ENCODE assay signal across 7 cellular contexts in the genomic region with DNA sequence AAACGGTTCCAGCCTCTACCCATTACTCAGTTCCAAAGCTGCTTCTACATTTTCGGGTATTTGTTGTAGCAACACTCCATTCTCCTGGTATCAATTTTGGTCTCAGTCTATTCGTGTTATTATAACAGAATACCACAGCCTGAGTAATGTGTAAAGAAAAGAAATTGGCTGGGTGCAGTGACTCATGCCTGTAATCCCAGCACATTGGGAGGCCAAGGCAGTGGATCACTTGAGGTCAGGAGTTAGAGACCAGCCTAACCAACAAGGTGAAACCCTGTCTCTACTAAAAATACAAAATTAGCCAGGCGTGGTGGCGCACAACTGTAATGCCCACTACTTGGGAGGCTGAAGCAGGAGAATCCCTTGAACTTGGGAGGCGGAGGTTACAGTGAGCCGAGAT.
DNase-seq lines count a peak whose midpoint lies in the region; ATAC-seq and TF ChIP-seq lines count a peak whose summit lies in the region.
"Not testable (repeated sequence)": the region's sequence is repeated elsewhere in the genome, so short reads cannot be mapped to it uniquely, and the experiment has no call there.

No MANE protein-coding gene starts in this region.

- not testable (repeated sequence) for H3K4me3 ChIP-seq in fibroblast of mammary gland (ENCODE audit: control insufficient read depth, low read depth, low read length); kidney epithelial cell (ENCODE audit: low read depth, low read length); retinal pigment epithelial cell (ENCODE audit: low read length)

- not testable (repeated sequence) for H3K27me3 Mint-ChIP-seq in activated T-cell treated with anti-CD3 and anti-CD28 coated beads, Interleukin-2, amount 50 U/mL, for 72 hours (ENCODE audit: low read depth); MCF 10A (ENCODE audit: insufficient read depth, unreplicated experiment)

- H3K4me3 Mint-ChIP-seq in activated T-cell treated with anti-CD3 and anti-CD28 coated beads, Interleukin-2, amount 50 U/mL, for 72 hours; MCF 10A (ENCODE audit: unreplicated experiment): not testable (repeated sequence)

- not testable (repeated sequence) for H3K36me3 Mint-ChIP-seq in activated T-cell treated with anti-CD3 and anti-CD28 coated beads, Interleukin-2, amount 50 U/mL, for 72 hours (ENCODE audit: insufficient read depth in 2 of 2); MCF 10A (ENCODE audit: insufficient read depth, unreplicated experiment)

- intact Hi-C loops in MCF 10A (cut with micrococcal nuclease), result not testable (repeated sequence)

- H3K36me3 ChIP-seq in kidney epithelial cell (ENCODE audit: control insufficient read depth, insufficient read depth, low read length), result not testable (repeated sequence)

- CTCF ChIA-PET in MCF 10A (lab: Yijun Ruan, JAX), result not testable (repeated sequence)

- TF ChIP-seq CTCF in MCF 10A (IDR thresholded peaks at IDR 0.05; ENCODE audit: unreplicated experiment); fibroblast of mammary gland (conservative IDR thresholded peaks at IDR 0.05; ENCODE audit: control insufficient read depth, insufficient read depth, low read depth, low read length); kidney epithelial cell (IDR thresholded peaks at IDR 0.05; ENCODE audit: insufficient read depth, low read length, poor library complexity, severe bottlenecking); retinal pigment epithelial cell (conservative IDR thresholded peaks at IDR 0.05; ENCODE audit: low read depth, low read length): not testable (repeated sequence)

- H3K9me3 Mint-ChIP-seq in activated T-cell treated with anti-CD3 and anti-CD28 coated beads, Interleukin-2, amount 50 U/mL, for 72 hours; MCF 10A (ENCODE audit: unreplicated experiment): not testable (repeated sequence)

- DNase-seq in ELR (ENCODE audit: low read depth) (peak; percentile 60), M059J (ENCODE audit: low read depth) (peak; percentile 95), MCF 10A (ENCODE audit: unreplicated experiment) (peak; percentile 35), fibroblast of mammary gland (ENCODE audit: low read depth) (peak; percentile 43), kidney epithelial cell (ENCODE audit: low read depth) (peak; percentile 28), retinal pigment epithelial cell (ENCODE audit: low read depth) (peak; percentile 2)
- DNase-seq in activated T-cell treated with anti-CD3 and anti-CD28 coated beads, Interleukin-2, amount 50 U/mL, for 72 hours, result peak in 1 of 2 donors; percentile 14

- peak overlapping the region; percentile 20 for H3K27ac Mint-ChIP-seq in activated T-cell treated with anti-CD3 and anti-CD28 coated beads, Interleukin-2, amount 50 U/mL, for 72 hours
- not testable (repeated sequence) for H3K27ac Mint-ChIP-seq in MCF 10A (ENCODE audit: low read depth, unreplicated experiment)

- H3K27me3 ChIP-seq in kidney epithelial cell (ENCODE audit: control insufficient read depth, insufficient read depth, low read length), result not testable (repeated sequence)

- BruUV-seq in MCF 10A (replicated peaks; lab: Mats Ljungman, UMichigan), result not testable (repeated sequence)

- H3K4me1 Mint-ChIP-seq in activated T-cell treated with anti-CD3 and anti-CD28 coated beads, Interleukin-2, amount 50 U/mL, for 72 hours (ENCODE audit: low read depth); MCF 10A (ENCODE audit: insufficient read depth, unreplicated experiment): not testable (repeated sequence)

- peak; percentile 45 to 60 for ATAC-seq in activated T-cell treated with anti-CD3 and anti-CD28 coated beads, Interleukin-2, amount 50 U/mL, for 72 hours (replicated peaks in 1 of 2)

- POLR2A ChIA-PET in MCF 10A (lab: Yijun Ruan, JAX), result not testable (repeated sequence)
